16 cellular contexts compared by ENCODE assay signal in genomic region chr20:43926691-43927090, GRCh38. TPM values are rescaled to one million over a fixed set of nuclear protein-coding genes. Genes with fewer than 3 reads are reported as not detected.
DNase-seq lines count a peak whose midpoint lies in the region; ATAC-seq and TF ChIP-seq lines count a peak whose summit lies in the region.
"Had no signal": no experiment of that assay in that cellular context is flagged by ENCODE, and none has a peak within 500 bp of the region (broad histone marks: within the 10 kb centered on the region; RNA-seq: fewer than 3 reads in every experiment).

No MANE protein-coding gene starts in this region.

- H3K27me3 ChIP-seq in CD4-positive, alpha-beta T cell (ENCODE audit: control insufficient read depth, insufficient read depth, low read length), result no peaks in the 10 kb centered on the region
- H3K27me3 ChIP-seq in Karpas-422 (ENCODE audit: low read length), result no peaks in the 10 kb centered on the region
- no peaks in the 10 kb centered on the region for H3K27me3 ChIP-seq in naive thymus-derived CD4-positive, alpha-beta T cell (ENCODE audit: control insufficient read depth in 2 of 2, insufficient read depth in 2 of 2, low read length in 2 of 2)
- H3K27me3 ChIP-seq: SJCRH30 had no signal

- CTCF ChIA-PET in CD4-positive, alpha-beta T cell (lab: Charles Lee), result interaction anchor here (1.9 kb wide), 1 partner anchor 9 kb away, joined by 6 read pairs; no protein-coding TSS in a partner anchor
- CTCF ChIA-PET in naive thymus-derived CD4-positive, alpha-beta T cell (lab: Charles Lee), result interaction anchor here (0.6 to 1.7 kb wide), 6 partner anchors 18 to 476 kb away, joined by 3 to 6 read pairs (median 4); no protein-coding TSS in a partner anchor

- H3K9ac ChIP-seq in Karpas-422 (ENCODE audit: low read length), result no peak overlapping the region

- DNase-seq in Ammon's horn (ENCODE audit: low spot score) (peak; percentile 42), Karpas-422 (no peak), GM13976 (ENCODE audit: low spot score) (no peak), NCI-H1930 (lab: John Stamatoyannopoulos, UW) (no peak)
- DNase-seq in CD4-positive, alpha-beta T cell, result no peak
- DNase-seq in naive thymus-derived CD4-positive, alpha-beta T cell, result no peak
- DNase-seq: GF-D8, NCI-H1417 treated with DMSO at 0.1 percent for 48 hours, NCI-H2029, NCI-H510A, NCI-H774, SJCRH30, SW 1271 had no signal

- H3K4me1 ChIP-seq in Karpas-422 (ENCODE audit: low read length), result peaks cover 34% of the 10 kb centered on the region
- H3K4me1 ChIP-seq in naive thymus-derived CD4-positive, alpha-beta T cell (ENCODE audit: control insufficient read depth in 2 of 2, insufficient read depth in 2 of 2, low read length in 2 of 2), result peaks cover 20 to 38% of the 10 kb centered on the region in 2 donors

- peak overlapping the region; percentile 58 for H3K4me2 ChIP-seq in Karpas-422 (ENCODE audit: low read depth, low read length, poor library complexity, severe bottlenecking)

- no peaks in the 10 kb centered on the region for H4K20me1 ChIP-seq in Karpas-422 (ENCODE audit: insufficient read depth, low read depth, low read length)

- no peaks in the 10 kb centered on the region for H3K36me3 ChIP-seq in Karpas-422 (ENCODE audit: insufficient read depth, low read length)
- H3K36me3 ChIP-seq in naive thymus-derived CD4-positive, alpha-beta T cell (ENCODE audit: control insufficient read depth in 2 of 3, insufficient read depth in 3 of 3, low read length in 3 of 3), result no peaks in the 10 kb centered on the region
- H3K36me3 ChIP-seq: SJCRH30 had no signal

- intact Hi-C loops in CD4-positive, alpha-beta T cell (cut with DNase I, micrococcal nuclease), result loop anchor here in 1 of 2 experiments (5.0 kb wide), 1 partner anchor 156 kb away; no protein-coding TSS in a partner anchor
- intact Hi-C loops in naive thymus-derived CD4-positive, alpha-beta T cell (cut with micrococcal nuclease), result loop anchor here (2.0 to 10.0 kb wide), 3 partner anchors 92 to 472 kb away; partner anchors contain the start of gene SRSF6 (in 1 of the 2)

- TF ChIP-seq CTCF in CD4-positive, alpha-beta T cell (IDR thresholded peaks at IDR 0.05), result no peak
- TF ChIP-seq CTCF in GM13976 (IDR thresholded peaks at IDR 0.05; ENCODE audit: borderline replicate concordance, control extremely low read depth, extremely low read depth, insufficient read depth, missing control alignments), result no peak

- peaks cover 67% of the 10 kb centered on the region for H3K4me1 Mint-ChIP-seq in CD4-positive, alpha-beta T cell (ENCODE audit: low read depth)
- peaks cover 34 to 80% (median 62%) of the 10 kb centered on the region in 7 donors for H3K4me1 Mint-ChIP-seq in naive thymus-derived CD4-positive, alpha-beta T cell

- no peak for ATAC-seq in CD4-positive, alpha-beta T cell (ENCODE audit: poor library complexity)
- ATAC-seq in naive thymus-derived CD4-positive, alpha-beta T cell, result no peak
- no peak for ATAC-seq in GM19467 (IDR thresholded peaks at IDR 0.05; ENCODE audit: unreplicated experiment)

- peak overlapping the region; percentile 43 for H3K27ac Mint-ChIP-seq in CD4-positive, alpha-beta T cell
- peak overlapping the region in 2 of 9 donors; percentile 31 to 76 for H3K27ac Mint-ChIP-seq in naive thymus-derived CD4-positive, alpha-beta T cell
- H3K27ac Mint-ChIP-seq: B cell had no signal

- H3K36me3 Mint-ChIP-seq in CD4-positive, alpha-beta T cell (ENCODE audit: low read depth), result no peaks in the 10 kb centered on the region
- H3K36me3 Mint-ChIP-seq in naive thymus-derived CD4-positive, alpha-beta T cell, result peaks cover 0 to 2% (median 0%) of the 10 kb centered on the region in 5 donors

- POLR2A ChIA-PET in CD4-positive, alpha-beta T cell (lab: Charles Lee), result interaction anchor here (1.5 to 2.2 kb wide), 3 partner anchors 9 to 38 kb away, joined by 5 to 14 read pairs (median 8); no protein-coding TSS in a partner anchor
- POLR2A ChIA-PET in naive thymus-derived CD4-positive, alpha-beta T cell (lab: Charles Lee), result interaction anchor here (0.8 to 2.0 kb wide), 2 partner anchors 16 to 1410 kb away, joined by 3 to 9 read pairs; no protein-coding TSS in a partner anchor

- H3K9me2 ChIP-seq in Karpas-422 (replicated peaks; ENCODE audit: insufficient read depth, low read length), result no peaks in the 10 kb centered on the region

- peaks cover 5% of the 10 kb centered on the region for H3K27me3 Mint-ChIP-seq in CD4-positive, alpha-beta T cell
- peaks cover 0 to 68% (median 10%) of the 10 kb centered on the region in 5 donors for H3K27me3 Mint-ChIP-seq in naive thymus-derived CD4-positive, alpha-beta T cell

- no peaks in the 10 kb centered on the region for H3K79me2 ChIP-seq in Karpas-422 (ENCODE audit: low read length)

- H2AFZ ChIP-seq in Karpas-422 (ENCODE audit: low read length), result no peak overlapping the region

- H3K9me3 Mint-ChIP-seq in CD4-positive, alpha-beta T cell, result no peaks in the 10 kb centered on the region
- H3K9me3 Mint-ChIP-seq in naive thymus-derived CD4-positive, alpha-beta T cell, result no peaks in the 10 kb centered on the region

- peak overlapping the region; percentile 20 for H3K4me3 Mint-ChIP-seq in CD4-positive, alpha-beta T cell
- peak overlapping the region in 8 of 10 donors; percentile 63 to 82 (median 76) for H3K4me3 Mint-ChIP-seq in naive thymus-derived CD4-positive, alpha-beta T cell
- H3K4me3 Mint-ChIP-seq: B cell had no signal

- H3K4me3 ChIP-seq in Karpas-422 (ENCODE audit: low read length), result no peak overlapping the region
- H3K4me3 ChIP-seq in naive thymus-derived CD4-positive, alpha-beta T cell (ENCODE audit: low read length), result no peak overlapping the region
- H3K4me3 ChIP-seq: SJCRH30 had no signal

- no peak overlapping the region for H3K27ac ChIP-seq in CD4-positive, alpha-beta T cell (ENCODE audit: low read depth, low read length)
- H3K27ac ChIP-seq in Karpas-422 (ENCODE audit: low read length), result no peak overlapping the region
- H3K27ac ChIP-seq in naive thymus-derived CD4-positive, alpha-beta T cell (ENCODE audit: low read depth, low read length), result no peak overlapping the region
- H3K27ac ChIP-seq: RWPE1, SJCRH30 had no signal

- in situ Hi-C loops in GM13976 (cut with MboI; ENCODE audit: low sequenced_read_pairs, unreplicated experiment), result loop anchor here (10.0 kb wide), 1 partner anchor 172 kb away; no protein-coding TSS in a partner anchor

- no peaks in the 10 kb centered on the region for H3K9me3 ChIP-seq in CD4-positive, alpha-beta T cell (ENCODE audit: control insufficient read depth, low read length)
- H3K9me3 ChIP-seq in Karpas-422 (ENCODE audit: low read length), result no peaks in the 10 kb centered on the region
- no peaks in the 10 kb centered on the region for H3K9me3 ChIP-seq in naive thymus-derived CD4-positive, alpha-beta T cell (ENCODE audit: control insufficient read depth in 2 of 3, low read length in 3 of 3)
- H3K9me3 ChIP-seq: SJCRH30 had no signal

RNA-seq across cellular contexts. Expression of gene TOX2, which starts 12.0 kb away (rescaled TPM):
- total RNA-seq in CD4-positive, alpha-beta T cell, result 1 to 10 TPM; 3.3 to 3.9 TPM
- total RNA-seq in Karpas-422 (2014; rRNA removed; shearing (Covaris generic); ENCODE audit: low replicate concordance), result 42.9 and 54.1 TPM in 2 replicates
- 1 to 10 TPM in 2 of 5 experiments, under 1 TPM in 3; 0.22 to 7.1 (median 0.96) TPM for total RNA-seq in naive thymus-derived CD4-positive, alpha-beta T cell
- 1 to 10 TPM; 1.6 to 4.0 TPM for polyA plus RNA-seq in naive thymus-derived CD4-positive, alpha-beta T cell
